ENCODE assay signal across 1 cellular context in the genomic region with DNA sequence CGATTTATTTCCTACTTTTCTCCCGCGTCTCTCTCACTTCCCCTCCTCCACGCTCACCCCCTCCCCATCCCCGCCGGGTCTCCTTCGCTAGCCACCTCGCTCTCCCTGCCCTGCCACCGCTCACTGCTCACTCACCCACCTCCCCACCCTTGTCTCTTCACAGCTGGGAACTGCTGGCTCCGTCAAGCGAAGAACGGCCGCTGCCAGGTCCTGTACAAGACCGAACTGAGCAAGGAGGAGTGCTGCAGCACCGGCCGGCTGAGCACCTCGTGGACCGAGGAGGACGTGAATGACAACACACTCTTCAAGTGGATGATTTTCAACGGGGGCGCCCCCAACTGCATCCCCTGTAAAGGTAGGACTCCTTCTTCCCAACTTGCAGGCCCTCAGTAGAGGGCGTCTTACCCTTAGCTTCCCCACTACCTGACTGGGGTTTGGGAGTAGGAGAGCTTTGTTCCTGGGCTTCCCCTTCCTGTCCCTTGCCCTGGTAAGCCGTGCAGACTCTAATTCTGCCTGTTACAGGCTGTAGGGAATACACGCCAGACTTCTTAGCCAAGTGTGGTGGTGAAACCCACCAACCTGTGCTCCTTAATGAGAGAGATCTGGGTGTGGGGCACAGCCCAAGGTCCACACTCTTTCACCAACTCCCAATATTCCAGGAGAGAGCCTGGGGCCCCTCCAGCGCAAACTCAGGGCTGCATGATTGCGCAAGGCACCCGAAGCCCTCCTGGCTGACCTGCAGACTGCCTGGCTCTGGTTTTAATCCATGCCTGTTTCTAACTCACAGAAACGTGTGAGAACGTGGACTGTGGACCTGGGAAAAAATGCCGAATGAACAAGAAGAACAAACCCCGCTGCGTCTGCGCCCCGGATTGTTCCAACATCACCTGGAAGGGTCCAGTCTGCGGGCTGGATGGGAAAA.
TF ChIP-seq lines count a peak whose summit lies in the region.

No MANE protein-coding gene starts in this region.

TF ChIP-seq in A549, 52 proteins besides CTCF, POLR2A, EP300 and RAD21 (continued from another document):
- TF ChIP-seq POLR2AphosphoS2 (conservative IDR thresholded peaks at IDR 0.05; ENCODE audit: low read length), result no peak
- no peak for TF ChIP-seq FOSB (CRISPR knock-in tag; IDR thresholded peaks at IDR 0.05)
- TF ChIP-seq FOXS1 (CRISPR knock-in tag; IDR thresholded peaks at IDR 0.05), result no peak
- TF ChIP-seq, protein P1, sequence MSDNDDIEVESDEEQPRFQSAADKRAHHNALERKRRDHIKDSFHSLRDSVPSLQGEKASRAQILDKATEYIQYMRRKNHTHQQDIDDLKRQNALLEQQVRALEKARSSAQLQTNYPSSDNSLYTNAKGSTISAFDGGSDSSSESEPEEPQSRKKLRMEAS (IDR thresholded peaks at IDR 0.05), result no peak
- no peak for TF ChIP-seq RNF2 (IDR thresholded peaks at IDR 0.05; ENCODE audit: borderline replicate concordance, low read depth)
